ENCODE assay signal across 17 cellular contexts in the genomic region with DNA sequence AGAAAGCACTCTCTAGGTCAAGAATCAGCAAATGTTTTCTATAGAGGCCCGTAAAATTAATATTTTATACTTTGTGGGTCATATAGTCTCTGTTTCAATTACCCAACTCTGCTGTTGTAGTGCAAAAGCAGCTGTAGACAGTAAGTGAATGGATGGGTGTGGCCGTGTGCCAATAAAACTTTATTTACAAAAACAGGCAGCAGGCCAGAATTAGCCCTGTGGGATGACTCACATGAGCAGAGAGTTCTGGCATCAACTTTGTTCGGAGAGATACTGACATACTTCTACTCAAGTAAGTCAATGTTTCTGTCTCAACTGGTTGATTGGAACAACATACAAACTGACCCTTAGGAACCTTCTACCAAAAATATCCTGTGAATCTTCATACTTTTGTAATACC.
"Had no signal": no experiment of that assay in that cellular context is flagged by ENCODE, and none has a peak within 500 bp of the region (broad histone marks: within the 10 kb centered on the region; RNA-seq: fewer than 3 reads in every experiment).

No MANE protein-coding gene starts in this region.

- H3K9me3 Mint-ChIP-seq: activated T-helper 2 cell treated with anti-CD3 and anti-CD28 coated beads, Interferon-gamma antibody, Interleukin-2, Interleukin-4, amounts not matched to agents 10 μg/mL and 5 μg/mL and 100 μg/mL, durations not matched to agents 14 hours and 24 hours and 36 hours; endodermal cell; neural crest cell had no signal

- H3K4me1 ChIP-seq: adrenal gland, left lung, thyroid gland had no signal

- DNase-seq: activated B cell treated with CpG ODN at 0.5 μM for 24 hours; activated CD4-positive, alpha-beta T cell treated with anti-CD3 and anti-CD28 coated beads, Interleukin-2, amount 50 U/mL, for 1 hour; activated naive CD4-positive, alpha-beta T cell treated with anti-CD3 and anti-CD28 coated beads, Interleukin-2, amount 50 U/mL, for 16 hours; adrenal gland; central memory CD4-positive, alpha-beta T cell; dermis blood vessel endothelial cell; endodermal cell; foreskin fibroblast; left lung; ovary; stimulated activated CD4-positive, alpha-beta T cell treated with anti-CD3 and anti-CD28 coated beads, Interleukin-4, amount 100 ng/mL, for 4 hours; thyroid gland had no signal

- H3K27ac Mint-ChIP-seq: activated B cell treated with CpG ODN at 0.5 μM for 24 hours; activated T-helper 2 cell treated with anti-CD3 and anti-CD28 coated beads, Interferon-gamma antibody, Interleukin-2, Interleukin-4, amounts not matched to agents 10 μg/mL and 5 μg/mL and 100 μg/mL, durations not matched to agents 14 hours and 24 hours and 36 hours; endodermal cell; T-helper 1 cell treated with Interleukin-12 subunit alpha and Interleukin-12 subunit beta and Interleukin-4 antibody, amounts not matched to agents 30 μg/mL and 1 μg/mL, for 36 hours had no signal

- H3K27ac ChIP-seq: adrenal gland, esophagus muscularis mucosa, left lung, ovary, thyroid gland, vagina had no signal

- ATAC-seq: left lung had no signal

- H3K9me3 ChIP-seq: adrenal gland, ovary, thyroid gland, vagina had no signal

- H3K36me3 ChIP-seq: adrenal gland, esophagus muscularis mucosa, left lung, ovary, thyroid gland, vagina had no signal

- H3K4me3 ChIP-seq: adrenal gland, esophagus muscularis mucosa, left lung, ovary, thyroid gland, vagina had no signal

- H3K27me3 ChIP-seq: adrenal gland, esophagus muscularis mucosa, left lung, ovary, thyroid gland, vagina had no signal

- H3K4me3 Mint-ChIP-seq: activated B cell treated with CpG ODN at 0.5 μM for 24 hours; endodermal cell; neural crest cell; T-helper 1 cell treated with Interleukin-12 subunit alpha and Interleukin-12 subunit beta and Interleukin-4 antibody, amounts not matched to agents 30 μg/mL and 1 μg/mL, for 36 hours had no signal

- H3K27me3 Mint-ChIP-seq: activated B cell treated with CpG ODN at 0.5 μM for 24 hours had no signal
